In genomic region chr6:71125216-71125615, GRCh38 we compare ENCODE assay signal across 17 cellular contexts.
"Had no signal": no experiment of that assay in that cellular context is flagged by ENCODE, and none has a peak within 500 bp of the region (broad histone marks: within the 10 kb centered on the region; RNA-seq: fewer than 3 reads in every experiment).

No MANE protein-coding gene starts in this region.

- H3K9me3 ChIP-seq: lower lobe of right lung had no signal

- H3K4me3 Mint-ChIP-seq: naive thymus-derived CD4-positive, alpha-beta T cell had no signal

- H3K4me1 ChIP-seq: esophagus muscularis mucosa, foreskin keratinocyte, gastroesophageal sphincter, heart right ventricle, left lung, lower lobe of right lung had no signal

- H3K27ac Mint-ChIP-seq: naive thymus-derived CD4-positive, alpha-beta T cell had no signal

- H3K4me1 Mint-ChIP-seq: naive thymus-derived CD4-positive, alpha-beta T cell had no signal

- ATAC-seq: foreskin keratinocyte; gastroesophageal sphincter; heart right ventricle; left cardiac atrium; left lung; left ventricle myocardium superior; lower lobe of right lung; naive thymus-derived CD4-positive, alpha-beta T cell had no signal

- DNase-seq: dermis blood vessel endothelial cell; dorsolateral prefrontal cortex; effector CD4-positive, alpha-beta T cell; effector memory CD4-positive, alpha-beta T cell; foreskin keratinocyte; heart right ventricle; hippocampal formation; left cardiac atrium; left lung; left ventricle myocardium superior; lower lobe of right lung; mesendoderm; midbrain; naive thymus-derived CD4-positive, alpha-beta T cell had no signal

- H3K36me3 ChIP-seq: esophagus muscularis mucosa, gastroesophageal sphincter, heart right ventricle, left lung, lower lobe of right lung had no signal

- H3K27me3 ChIP-seq: dorsolateral prefrontal cortex, esophagus muscularis mucosa, foreskin keratinocyte, gastroesophageal sphincter, heart right ventricle, left lung had no signal

- H3K4me3 ChIP-seq: coronary artery, dorsolateral prefrontal cortex, esophagus muscularis mucosa, gastroesophageal sphincter, heart right ventricle, left lung, lower lobe of right lung had no signal

- H3K27ac ChIP-seq: coronary artery, dorsolateral prefrontal cortex, esophagus muscularis mucosa, foreskin keratinocyte, gastroesophageal sphincter, heart right ventricle, left lung, lower lobe of right lung had no signal
